ENCODE assay signal across 1 cellular context in the genomic region with DNA sequence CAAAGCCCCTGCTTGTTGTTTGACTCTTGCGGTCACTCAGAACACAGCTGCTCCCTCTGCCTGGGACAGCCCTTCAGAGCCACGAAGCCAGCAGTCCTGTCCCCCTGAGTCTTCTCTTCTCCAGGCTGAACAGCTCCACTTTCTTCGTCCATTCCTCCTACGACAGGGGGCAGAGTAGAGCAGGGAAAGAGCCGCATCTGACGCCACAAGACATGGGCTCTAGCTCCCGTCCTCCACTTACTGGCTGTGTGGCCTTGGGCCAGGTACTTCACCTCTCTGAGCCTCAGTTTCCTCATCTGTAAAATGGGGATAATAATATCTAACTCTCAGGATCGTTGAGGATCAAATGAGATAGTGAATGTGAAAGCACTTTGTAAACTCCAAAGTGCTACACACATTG.
TF ChIP-seq lines count a peak whose summit lies in the region.

No MANE protein-coding gene starts in this region.

TF ChIP-seq in K562, 482 proteins besides CTCF, POLR2A, EP300 and RAD21 (continues in another document):
- TF ChIP-seq KLF10 (CRISPR knock-in tag; IDR thresholded peaks at IDR 0.05) (no peak), CREM (IDR thresholded peaks at IDR 0.05; ENCODE audit: low read depth) (peak; percentile 40; the same call in 1 of the 2 replicates), RBM25 (IDR thresholded peaks at IDR 0.05; ENCODE audit: low read depth, low read length, severe bottlenecking) (peak; percentile 96), ZNF316 (IDR thresholded peaks at IDR 0.05) (no peak), ZNF384 (IDR thresholded peaks at IDR 0.05; ENCODE audit: low read depth, low read length) (no peak), CSDE1 (IDR thresholded peaks at IDR 0.05) (no peak), MCM7 (IDR thresholded peaks at IDR 0.05) (no peak), ARNT (IDR thresholded peaks at IDR 0.05) (no peak), KAT2B (IDR thresholded peaks at IDR 0.05; ENCODE audit: low read depth, low read length) (no peak), SMARCB1 (IDR thresholded peaks at IDR 0.05; ENCODE audit: insufficient read length, low read depth) (no peak), PURB (CRISPR knock-in tag; IDR thresholded peaks at IDR 0.05; ENCODE audit: low read depth) (no peak), U2AF1 (optimal IDR thresholded peaks at IDR 0.05; ENCODE audit: low read depth, low read length) (no peak), HNRNPLL (IDR thresholded peaks at IDR 0.05; ENCODE audit: low read depth, low read length, poor library complexity, severe bottlenecking) (no peak), NR2C1 (IDR thresholded peaks at IDR 0.05) (no peak), NR2C1 (tag; IDR thresholded peaks at IDR 0.05) (no peak), YY1 (IDR thresholded peaks at IDR 0.05; ENCODE audit: borderline replicate concordance in 1 of 3, control insufficient read depth in 1 of 3, extremely low read depth in 1 of 3, insufficient read depth in 3 of 3, insufficient read length in 1 of 3, insufficient replicate concordance in 2 of 3, low read depth in 1 of 3, low read length in 2 of 3) (no peak), GATA2 (CRISPR knock-in tag; IDR thresholded peaks at IDR 0.05) (no peak), ZNF41 (CRISPR knock-in tag; conservative IDR thresholded peaks at IDR 0.05) (no peak), ILF3 (IDR thresholded peaks at IDR 0.05; ENCODE audit: borderline replicate concordance) (no peak), ESRRB (CRISPR knock-in tag; IDR thresholded peaks at IDR 0.05; ENCODE audit: borderline replicate concordance) (no peak), SAP30 (IDR thresholded peaks at IDR 0.05; ENCODE audit: borderline replicate concordance, insufficient read depth, low read depth, low read length, poor library complexity, severe bottlenecking) (no peak), RBM39 (optimal IDR thresholded peaks at IDR 0.05; ENCODE audit: low read depth, low read length) (no peak), FOXP1 (CRISPR knock-in tag; IDR thresholded peaks at IDR 0.05) (peak; percentile 49; the same call in 1 of the 2 replicates), PTTG1 (tag; IDR thresholded peaks at IDR 0.05; ENCODE audit: low read depth) (no peak), RBM34 (IDR thresholded peaks at IDR 0.05; ENCODE audit: borderline replicate concordance, insufficient read depth, low read length) (no peak), ZFX (CRISPR knock-in tag; IDR thresholded peaks at IDR 0.05) (no peak)
- TF ChIP-seq, protein P1, sequence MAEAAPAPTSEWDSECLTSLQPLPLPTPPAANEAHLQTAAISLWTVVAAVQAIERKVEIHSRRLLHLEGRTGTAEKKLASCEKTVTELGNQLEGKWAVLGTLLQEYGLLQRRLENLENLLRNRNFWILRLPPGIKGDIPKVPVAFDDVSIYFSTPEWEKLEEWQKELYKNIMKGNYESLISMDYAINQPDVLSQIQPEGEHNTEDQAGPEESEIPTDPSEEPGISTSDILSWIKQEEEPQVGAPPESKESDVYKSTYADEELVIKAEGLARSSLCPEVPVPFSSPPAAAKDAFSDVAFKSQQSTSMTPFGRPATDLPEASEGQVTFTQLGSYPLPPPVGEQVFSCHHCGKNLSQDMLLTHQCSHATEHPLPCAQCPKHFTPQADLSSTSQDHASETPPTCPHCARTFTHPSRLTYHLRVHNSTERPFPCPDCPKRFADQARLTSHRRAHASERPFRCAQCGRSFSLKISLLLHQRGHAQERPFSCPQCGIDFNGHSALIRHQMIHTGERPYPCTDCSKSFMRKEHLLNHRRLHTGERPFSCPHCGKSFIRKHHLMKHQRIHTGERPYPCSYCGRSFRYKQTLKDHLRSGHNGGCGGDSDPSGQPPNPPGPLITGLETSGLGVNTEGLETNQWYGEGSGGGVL (CRISPR knock-in tag; IDR thresholded peaks at IDR 0.05), result no peak
- TF ChIP-seq, protein P2, sequence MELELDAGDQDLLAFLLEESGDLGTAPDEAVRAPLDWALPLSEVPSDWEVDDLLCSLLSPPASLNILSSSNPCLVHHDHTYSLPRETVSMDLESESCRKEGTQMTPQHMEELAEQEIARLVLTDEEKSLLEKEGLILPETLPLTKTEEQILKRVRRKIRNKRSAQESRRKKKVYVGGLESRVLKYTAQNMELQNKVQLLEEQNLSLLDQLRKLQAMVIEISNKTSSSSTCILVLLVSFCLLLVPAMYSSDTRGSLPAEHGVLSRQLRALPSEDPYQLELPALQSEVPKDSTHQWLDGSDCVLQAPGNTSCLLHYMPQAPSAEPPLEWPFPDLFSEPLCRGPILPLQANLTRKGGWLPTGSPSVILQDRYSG (tag; conservative IDR thresholded peaks at IDR 0.05; ENCODE audit: low read depth), result no peak
- TF ChIP-seq, protein P3, sequence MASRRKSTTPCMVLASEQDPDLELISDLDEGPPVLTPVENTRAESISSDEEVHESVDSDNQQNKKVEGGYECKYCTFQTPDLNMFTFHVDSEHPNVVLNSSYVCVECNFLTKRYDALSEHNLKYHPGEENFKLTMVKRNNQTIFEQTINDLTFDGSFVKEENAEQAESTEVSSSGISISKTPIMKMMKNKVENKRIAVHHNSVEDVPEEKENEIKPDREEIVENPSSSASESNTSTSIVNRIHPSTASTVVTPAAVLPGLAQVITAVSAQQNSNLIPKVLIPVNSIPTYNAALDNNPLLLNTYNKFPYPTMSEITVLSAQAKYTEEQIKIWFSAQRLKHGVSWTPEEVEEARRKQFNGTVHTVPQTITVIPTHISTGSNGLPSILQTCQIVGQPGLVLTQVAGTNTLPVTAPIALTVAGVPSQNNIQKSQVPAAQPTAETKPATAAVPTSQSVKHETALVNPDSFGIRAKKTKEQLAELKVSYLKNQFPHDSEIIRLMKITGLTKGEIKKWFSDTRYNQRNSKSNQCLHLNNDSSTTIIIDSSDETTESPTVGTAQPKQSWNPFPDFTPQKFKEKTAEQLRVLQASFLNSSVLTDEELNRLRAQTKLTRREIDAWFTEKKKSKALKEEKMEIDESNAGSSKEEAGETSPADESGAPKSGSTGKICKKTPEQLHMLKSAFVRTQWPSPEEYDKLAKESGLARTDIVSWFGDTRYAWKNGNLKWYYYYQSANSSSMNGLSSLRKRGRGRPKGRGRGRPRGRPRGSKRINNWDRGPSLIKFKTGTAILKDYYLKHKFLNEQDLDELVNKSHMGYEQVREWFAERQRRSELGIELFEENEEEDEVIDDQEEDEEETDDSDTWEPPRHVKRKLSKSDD (conservative IDR thresholded peaks at IDR 0.05; ENCODE audit: low read length), result no peak
- TF ChIP-seq, protein P4, sequence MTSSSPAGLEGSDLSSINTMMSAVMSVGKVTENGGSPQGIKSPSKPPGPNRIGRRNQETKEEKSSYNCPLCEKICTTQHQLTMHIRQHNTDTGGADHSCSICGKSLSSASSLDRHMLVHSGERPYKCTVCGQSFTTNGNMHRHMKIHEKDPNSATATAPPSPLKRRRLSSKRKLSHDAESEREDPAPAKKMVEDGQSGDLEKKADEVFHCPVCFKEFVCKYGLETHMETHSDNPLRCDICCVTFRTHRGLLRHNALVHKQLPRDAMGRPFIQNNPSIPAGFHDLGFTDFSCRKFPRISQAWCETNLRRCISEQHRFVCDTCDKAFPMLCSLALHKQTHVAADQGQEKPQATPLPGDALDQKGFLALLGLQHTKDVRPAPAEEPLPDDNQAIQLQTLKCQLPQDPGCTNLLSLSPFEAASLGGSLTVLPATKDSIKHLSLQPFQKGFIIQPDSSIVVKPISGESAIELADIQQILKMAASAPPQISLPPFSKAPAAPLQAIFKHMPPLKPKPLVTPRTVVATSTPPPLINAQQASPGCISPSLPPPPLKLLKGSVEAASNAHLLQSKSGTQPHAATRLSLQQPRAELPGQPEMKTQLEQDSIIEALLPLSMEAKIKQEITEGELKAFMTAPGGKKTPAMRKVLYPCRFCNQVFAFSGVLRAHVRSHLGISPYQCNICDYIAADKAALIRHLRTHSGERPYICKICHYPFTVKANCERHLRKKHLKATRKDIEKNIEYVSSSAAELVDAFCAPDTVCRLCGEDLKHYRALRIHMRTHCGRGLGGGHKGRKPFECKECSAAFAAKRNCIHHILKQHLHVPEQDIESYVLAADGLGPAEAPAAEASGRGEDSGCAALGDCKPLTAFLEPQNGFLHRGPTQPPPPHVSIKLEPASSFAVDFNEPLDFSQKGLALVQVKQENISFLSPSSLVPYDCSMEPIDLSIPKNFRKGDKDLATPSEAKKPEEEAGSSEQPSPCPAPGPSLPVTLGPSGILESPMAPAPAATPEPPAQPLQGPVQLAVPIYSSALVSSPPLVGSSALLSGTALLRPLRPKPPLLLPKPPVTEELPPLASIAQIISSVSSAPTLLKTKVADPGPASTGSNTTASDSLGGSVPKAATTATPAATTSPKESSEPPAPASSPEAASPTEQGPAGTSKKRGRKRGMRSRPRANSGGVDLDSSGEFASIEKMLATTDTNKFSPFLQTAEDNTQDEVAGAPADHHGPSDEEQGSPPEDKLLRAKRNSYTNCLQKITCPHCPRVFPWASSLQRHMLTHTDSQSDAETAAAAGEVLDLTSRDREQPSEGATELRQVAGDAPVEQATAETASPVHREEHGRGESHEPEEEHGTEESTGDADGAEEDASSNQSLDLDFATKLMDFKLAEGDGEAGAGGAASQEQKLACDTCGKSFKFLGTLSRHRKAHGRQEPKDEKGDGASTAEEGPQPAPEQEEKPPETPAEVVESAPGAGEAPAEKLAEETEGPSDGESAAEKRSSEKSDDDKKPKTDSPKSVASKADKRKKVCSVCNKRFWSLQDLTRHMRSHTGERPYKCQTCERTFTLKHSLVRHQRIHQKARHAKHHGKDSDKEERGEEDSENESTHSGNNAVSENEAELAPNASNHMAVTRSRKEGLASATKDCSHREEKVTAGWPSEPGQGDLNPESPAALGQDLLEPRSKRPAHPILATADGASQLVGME (CRISPR knock-in tag; IDR thresholded peaks at IDR 0.05), result no peak
- TF ChIP-seq, protein P5, sequence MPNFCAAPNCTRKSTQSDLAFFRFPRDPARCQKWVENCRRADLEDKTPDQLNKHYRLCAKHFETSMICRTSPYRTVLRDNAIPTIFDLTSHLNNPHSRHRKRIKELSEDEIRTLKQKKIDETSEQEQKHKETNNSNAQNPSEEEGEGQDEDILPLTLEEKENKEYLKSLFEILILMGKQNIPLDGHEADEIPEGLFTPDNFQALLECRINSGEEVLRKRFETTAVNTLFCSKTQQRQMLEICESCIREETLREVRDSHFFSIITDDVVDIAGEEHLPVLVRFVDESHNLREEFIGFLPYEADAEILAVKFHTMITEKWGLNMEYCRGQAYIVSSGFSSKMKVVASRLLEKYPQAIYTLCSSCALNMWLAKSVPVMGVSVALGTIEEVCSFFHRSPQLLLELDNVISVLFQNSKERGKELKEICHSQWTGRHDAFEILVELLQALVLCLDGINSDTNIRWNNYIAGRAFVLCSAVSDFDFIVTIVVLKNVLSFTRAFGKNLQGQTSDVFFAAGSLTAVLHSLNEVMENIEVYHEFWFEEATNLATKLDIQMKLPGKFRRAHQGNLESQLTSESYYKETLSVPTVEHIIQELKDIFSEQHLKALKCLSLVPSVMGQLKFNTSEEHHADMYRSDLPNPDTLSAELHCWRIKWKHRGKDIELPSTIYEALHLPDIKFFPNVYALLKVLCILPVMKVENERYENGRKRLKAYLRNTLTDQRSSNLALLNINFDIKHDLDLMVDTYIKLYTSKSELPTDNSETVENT (CRISPR knock-in tag; IDR thresholded peaks at IDR 0.05), result no peak
- TF ChIP-seq, protein P6, sequence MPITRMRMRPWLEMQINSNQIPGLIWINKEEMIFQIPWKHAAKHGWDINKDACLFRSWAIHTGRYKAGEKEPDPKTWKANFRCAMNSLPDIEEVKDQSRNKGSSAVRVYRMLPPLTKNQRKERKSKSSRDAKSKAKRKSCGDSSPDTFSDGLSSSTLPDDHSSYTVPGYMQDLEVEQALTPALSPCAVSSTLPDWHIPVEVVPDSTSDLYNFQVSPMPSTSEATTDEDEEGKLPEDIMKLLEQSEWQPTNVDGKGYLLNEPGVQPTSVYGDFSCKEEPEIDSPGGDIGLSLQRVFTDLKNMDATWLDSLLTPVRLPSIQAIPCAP (CRISPR knock-in tag; IDR thresholded peaks at IDR 0.05; ENCODE audit: borderline replicate concordance), result no peak
- TF ChIP-seq, protein P7, sequence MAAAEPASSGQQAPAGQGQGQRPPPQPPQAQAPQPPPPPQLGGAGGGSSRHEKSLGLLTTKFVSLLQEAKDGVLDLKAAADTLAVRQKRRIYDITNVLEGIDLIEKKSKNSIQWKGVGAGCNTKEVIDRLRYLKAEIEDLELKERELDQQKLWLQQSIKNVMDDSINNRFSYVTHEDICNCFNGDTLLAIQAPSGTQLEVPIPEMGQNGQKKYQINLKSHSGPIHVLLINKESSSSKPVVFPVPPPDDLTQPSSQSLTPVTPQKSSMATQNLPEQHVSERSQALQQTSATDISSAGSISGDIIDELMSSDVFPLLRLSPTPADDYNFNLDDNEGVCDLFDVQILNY (CRISPR knock-in tag; IDR thresholded peaks at IDR 0.05), result no peak
- TF ChIP-seq, protein P8, sequence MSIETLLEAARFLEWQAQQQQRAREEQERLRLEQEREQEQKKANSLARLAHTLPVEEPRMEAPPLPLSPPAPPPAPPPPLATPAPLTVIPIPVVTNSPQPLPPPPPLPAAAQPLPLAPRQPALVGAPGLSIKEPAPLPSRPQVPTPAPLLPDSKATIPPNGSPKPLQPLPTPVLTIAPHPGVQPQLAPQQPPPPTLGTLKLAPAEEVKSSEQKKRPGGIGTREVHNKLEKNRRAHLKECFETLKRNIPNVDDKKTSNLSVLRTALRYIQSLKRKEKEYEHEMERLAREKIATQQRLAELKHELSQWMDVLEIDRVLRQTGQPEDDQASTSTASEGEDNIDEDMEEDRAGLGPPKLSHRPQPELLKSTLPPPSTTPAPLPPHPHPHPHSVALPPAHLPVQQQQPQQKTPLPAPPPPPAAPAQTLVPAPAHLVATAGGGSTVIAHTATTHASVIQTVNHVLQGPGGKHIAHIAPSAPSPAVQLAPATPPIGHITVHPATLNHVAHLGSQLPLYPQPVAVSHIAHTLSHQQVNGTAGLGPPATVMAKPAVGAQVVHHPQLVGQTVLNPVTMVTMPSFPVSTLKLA (conservative IDR thresholded peaks at IDR 0.05), result no peak
- TF ChIP-seq, protein P9, sequence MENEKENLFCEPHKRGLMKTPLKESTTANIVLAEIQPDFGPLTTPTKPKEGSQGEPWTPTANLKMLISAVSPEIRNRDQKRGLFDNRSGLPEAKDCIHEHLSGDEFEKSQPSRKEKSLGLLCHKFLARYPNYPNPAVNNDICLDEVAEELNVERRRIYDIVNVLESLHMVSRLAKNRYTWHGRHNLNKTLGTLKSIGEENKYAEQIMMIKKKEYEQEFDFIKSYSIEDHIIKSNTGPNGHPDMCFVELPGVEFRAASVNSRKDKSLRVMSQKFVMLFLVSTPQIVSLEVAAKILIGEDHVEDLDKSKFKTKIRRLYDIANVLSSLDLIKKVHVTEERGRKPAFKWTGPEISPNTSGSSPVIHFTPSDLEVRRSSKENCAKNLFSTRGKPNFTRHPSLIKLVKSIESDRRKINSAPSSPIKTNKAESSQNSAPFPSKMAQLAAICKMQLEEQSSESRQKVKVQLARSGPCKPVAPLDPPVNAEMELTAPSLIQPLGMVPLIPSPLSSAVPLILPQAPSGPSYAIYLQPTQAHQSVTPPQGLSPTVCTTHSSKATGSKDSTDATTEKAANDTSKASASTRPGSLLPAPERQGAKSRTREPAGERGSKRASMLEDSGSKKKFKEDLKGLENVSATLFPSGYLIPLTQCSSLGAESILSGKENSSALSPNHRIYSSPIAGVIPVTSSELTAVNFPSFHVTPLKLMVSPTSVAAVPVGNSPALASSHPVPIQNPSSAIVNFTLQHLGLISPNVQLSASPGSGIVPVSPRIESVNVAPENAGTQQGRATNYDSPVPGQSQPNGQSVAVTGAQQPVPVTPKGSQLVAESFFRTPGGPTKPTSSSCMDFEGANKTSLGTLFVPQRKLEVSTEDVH (IDR thresholded peaks at IDR 0.05; ENCODE audit: low read depth, partially characterized antibody), result no peak
